In the genomic region with DNA sequence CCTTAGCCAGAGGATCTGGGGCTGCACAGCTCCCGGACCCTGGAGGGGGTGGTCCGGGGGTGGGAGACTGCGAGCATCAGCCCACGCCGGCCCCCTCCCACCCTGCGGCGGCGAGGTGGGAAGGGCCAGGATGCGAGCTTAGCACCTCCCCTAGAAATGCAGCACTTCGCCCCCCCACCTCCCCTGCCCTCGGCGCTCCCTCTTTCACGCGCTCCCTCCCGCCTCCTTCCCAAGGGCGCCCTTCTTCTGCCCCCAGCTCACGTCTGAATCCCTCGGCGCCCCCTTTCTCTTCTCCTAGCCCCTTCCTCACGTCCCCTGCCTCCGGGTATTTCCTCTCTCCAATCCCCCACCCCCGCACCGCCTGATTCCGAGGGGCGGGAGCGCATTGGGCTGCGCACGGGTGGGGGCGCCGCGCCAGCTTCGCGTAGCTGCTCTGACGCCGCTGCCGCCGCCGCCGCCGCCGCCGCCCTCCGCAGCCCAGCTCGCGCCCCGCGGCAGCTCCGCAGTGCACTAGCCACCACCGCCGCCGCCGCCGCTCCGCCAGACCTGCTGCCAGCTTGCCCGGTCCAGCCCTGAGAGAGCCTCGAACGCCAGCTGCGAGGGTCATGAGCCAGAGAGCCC, we compare ENCODE assay signal across 12 cellular contexts. TPM values are rescaled to one million over a fixed set of nuclear protein-coding genes. Genes with fewer than 3 reads are reported as not detected.
A peak's percentile ranks its signal among the peaks of the same experiment; 100 is the strongest.
DNase-seq lines count a peak whose midpoint lies in the region; ATAC-seq and TF ChIP-seq lines count a peak whose summit lies in the region.
"Had no signal": no experiment of that assay in that cellular context is flagged by ENCODE, and none has a peak within 500 bp of the region (broad histone marks: within the 10 kb centered on the region; RNA-seq: fewer than 3 reads in every experiment).

A gene with protein sequence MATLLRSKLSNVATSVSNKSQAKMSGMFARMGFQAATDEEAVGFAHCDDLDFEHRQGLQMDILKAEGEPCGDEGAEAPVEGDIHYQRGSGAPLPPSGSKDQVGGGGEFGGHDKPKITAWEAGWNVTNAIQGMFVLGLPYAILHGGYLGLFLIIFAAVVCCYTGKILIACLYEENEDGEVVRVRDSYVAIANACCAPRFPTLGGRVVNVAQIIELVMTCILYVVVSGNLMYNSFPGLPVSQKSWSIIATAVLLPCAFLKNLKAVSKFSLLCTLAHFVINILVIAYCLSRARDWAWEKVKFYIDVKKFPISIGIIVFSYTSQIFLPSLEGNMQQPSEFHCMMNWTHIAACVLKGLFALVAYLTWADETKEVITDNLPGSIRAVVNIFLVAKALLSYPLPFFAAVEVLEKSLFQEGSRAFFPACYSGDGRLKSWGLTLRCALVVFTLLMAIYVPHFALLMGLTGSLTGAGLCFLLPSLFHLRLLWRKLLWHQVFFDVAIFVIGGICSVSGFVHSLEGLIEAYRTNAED (plus strand): TSS at position 505 of the 621 bp plus-strand sequence. CDS start 239 bp downstream, outside the sequence.

- H3K36me3 ChIP-seq in H7 (replicated peaks; ENCODE audit: control insufficient read depth, insufficient read depth, low read length) (no peaks in the 10 kb centered on the region), mesodermal cell (ENCODE audit: control insufficient read depth, insufficient read depth, low read length) (no peaks in the 10 kb centered on the region)

- no peak for DNase-seq in CD4-positive, alpha-beta T cell
- DNase-seq in H7, result peak; percentile 88
- no peak for DNase-seq in activated naive CD4-positive, alpha-beta T cell treated with anti-CD3 and anti-CD28 coated beads, Interleukin-2, amount 10 ng/mL, durations not matched to agents 7 days and 5 days
- no peak for DNase-seq in G401 (ENCODE audit: low spot score)
- DNase-seq in GM19238 (ENCODE audit: insufficient read length, low spot score), result no peak
- DNase-seq in activated gamma-delta T cell treated with Interleukin-2 at 50 U/mL for 16 hours, result no peak
- DNase-seq: KBM-7, psoas muscle had no signal

- H3K4me3 Mint-ChIP-seq in CD4-positive, alpha-beta T cell, result peak within 1 kb of the TSS; percentile 13
- peak within 1 kb of the TSS; percentile 7 for H3K4me3 Mint-ChIP-seq in activated naive CD4-positive, alpha-beta T cell treated with anti-CD3 and anti-CD28 coated beads, Interleukin-2, amount 10 ng/mL, durations not matched to agents 7 days and 5 days

- H3K27ac ChIP-seq in CD4-positive, alpha-beta T cell (ENCODE audit: low read depth, low read length), result no peak within 1 kb of the TSS
- no peak within 1 kb of the TSS for H3K27ac ChIP-seq in mesodermal cell (ENCODE audit: low read depth, low read length, severe bottlenecking)
- H3K27ac ChIP-seq: psoas muscle had no signal

- H3K4me1 ChIP-seq in mesodermal cell (ENCODE audit: control insufficient read depth, insufficient read depth, low read length, poor library complexity, severe bottlenecking), result peaks cover 3% of the 10 kb centered on the region
- H3K4me1 ChIP-seq: psoas muscle had no signal

- CTCF ChIA-PET in CD4-positive, alpha-beta T cell (lab: Charles Lee), result no interaction called here
- CTCF ChIA-PET in activated naive CD4-positive, alpha-beta T cell treated with anti-CD3 and anti-CD28 coated beads, Interleukin-2, amount 10 ng/mL, durations not matched to agents 7 days and 5 days (lab: Charles Lee), result interaction anchor here (0.8 to 3.0 kb wide), 5 partner anchors 27 to 1964 kb away, joined by 3 to 10 read pairs (median 5); no protein-coding TSS in a partner anchor

- intact Hi-C loops in CD4-positive, alpha-beta T cell (cut with DNase I, micrococcal nuclease), result no loop called here

- peaks cover 42% of the 10 kb centered on the region for H3K4me1 Mint-ChIP-seq in CD4-positive, alpha-beta T cell (ENCODE audit: low read depth)
- peaks cover 42% of the 10 kb centered on the region for H3K4me1 Mint-ChIP-seq in activated naive CD4-positive, alpha-beta T cell treated with anti-CD3 and anti-CD28 coated beads, Interleukin-2, amount 10 ng/mL, durations not matched to agents 7 days and 5 days

- peaks cover 91% of the 10 kb centered on the region for H3K27me3 ChIP-seq in CD4-positive, alpha-beta T cell (ENCODE audit: control insufficient read depth, insufficient read depth, low read length)
- peaks cover 99% of the 10 kb centered on the region for H3K27me3 ChIP-seq in H7 (ENCODE audit: control insufficient read depth, insufficient read depth, low read length)

- POLR2A ChIA-PET in CD4-positive, alpha-beta T cell (lab: Charles Lee), result interaction anchor here (1.1 kb wide), 1 partner anchor 24 kb away, joined by 3 read pairs; no protein-coding TSS in a partner anchor

- H3K9me3 ChIP-seq in CD4-positive, alpha-beta T cell (ENCODE audit: control insufficient read depth, low read length), result no peaks in the 10 kb centered on the region
- no peaks in the 10 kb centered on the region for H3K9me3 ChIP-seq in mesodermal cell (ENCODE audit: control insufficient read depth, low read length)
- H3K9me3 ChIP-seq: psoas muscle had no signal

- WGBS in mesodermal cell (ENCODE audit: insufficient coverage in 2 of 2), 2 experiments, result 0 to 1% methylated on average over 35 to 52 of the region's 58 CpGs

- TF ChIP-seq CTCF in CD4-positive, alpha-beta T cell (IDR thresholded peaks at IDR 0.05), result no peak

- H3K27ac Mint-ChIP-seq in CD4-positive, alpha-beta T cell, result peak within 1 kb of the TSS; percentile 10
- H3K27ac Mint-ChIP-seq in activated naive CD4-positive, alpha-beta T cell treated with anti-CD3 and anti-CD28 coated beads, Interleukin-2, amount 10 ng/mL, durations not matched to agents 7 days and 5 days, result peak within 1 kb of the TSS; percentile 83

- H3K4me3 ChIP-seq in H7 (ENCODE audit: insufficient read depth, low read depth, low read length) (peak within 1 kb of the TSS; percentile 31), mesodermal cell (ENCODE audit: extremely low read depth, insufficient read depth, low read length, poor library complexity, severe bottlenecking) (peak within 1 kb of the TSS; percentile 14)
- H3K4me3 ChIP-seq: psoas muscle had no signal

- H3K27me3 Mint-ChIP-seq in CD4-positive, alpha-beta T cell, result peaks cover 86% of the 10 kb centered on the region
- peaks cover 100% of the 10 kb centered on the region for H3K27me3 Mint-ChIP-seq in activated naive CD4-positive, alpha-beta T cell treated with anti-CD3 and anti-CD28 coated beads, Interleukin-2, amount 10 ng/mL, durations not matched to agents 7 days and 5 days

- no peaks in the 10 kb centered on the region for H3K36me3 Mint-ChIP-seq in CD4-positive, alpha-beta T cell (ENCODE audit: low read depth)
- peaks cover 15% of the 10 kb centered on the region for H3K36me3 Mint-ChIP-seq in activated naive CD4-positive, alpha-beta T cell treated with anti-CD3 and anti-CD28 coated beads, Interleukin-2, amount 10 ng/mL, durations not matched to agents 7 days and 5 days

- ATAC-seq in CD4-positive, alpha-beta T cell (ENCODE audit: poor library complexity), result no peak
- ATAC-seq in GM19351 (IDR thresholded peaks at IDR 0.05; ENCODE audit: unreplicated experiment), result no peak
- ATAC-seq: psoas muscle had no signal

- in situ Hi-C loops in G401 (cut with HindIII; ENCODE audit: low sequenced_read_pairs), result no loop called here

- no peaks in the 10 kb centered on the region for H3K9me3 Mint-ChIP-seq in CD4-positive, alpha-beta T cell
- H3K9me3 Mint-ChIP-seq in activated naive CD4-positive, alpha-beta T cell treated with anti-CD3 and anti-CD28 coated beads, Interleukin-2, amount 10 ng/mL, durations not matched to agents 7 days and 5 days, result no peaks in the 10 kb centered on the region

RNA-seq across cellular contexts. Expression of the gene that starts here (rescaled TPM):
- total RNA-seq in CD4-positive, alpha-beta T cell, result not detected
- 0.07 TPM in 1 of 2 replicates, not detected in the other for total RNA-seq in H7 (2014; rRNA removed; shearing (Covaris generic))
- polyA plus RNA-seq in mesodermal cell (2013, experiment 1 of 2), result 0.29 TPM
- not detected for polyA plus RNA-seq in mesodermal cell (2013, experiment 2 of 2)
- total RNA-seq in G401 (2014; rRNA removed; shearing (Covaris generic)), result not detected in 2 replicates
- total RNA-seq: glomerular endothelial cell, psoas muscle, SK-MEL-5 had no signal
- polyA plus RNA-seq: psoas muscle had no signal

Comparison
In these comparisons a context has a peak if more than half of its experiments do, and no peak if none do; other contexts are left out.
1. Peak in DNase-seq and H3K4me3 ChIP-seq in H7; RNA of the gene not detected or under 1 TPM.